8 cellular contexts compared by ENCODE assay signal in genomic region chr2:111121028-111121872, GRCh38. TPM values are rescaled to one million over a fixed set of nuclear protein-coding genes. Genes with fewer than 3 reads are reported as not detected.
DNase-seq lines count a peak whose midpoint lies in the region; ATAC-seq, FAIRE-seq and TF ChIP-seq lines count a peak whose summit lies in the region.

No MANE protein-coding gene starts in this region.

- peak overlapping the region; percentile 86 to 96 for H3K27ac Mint-ChIP-seq in stimulated activated naive CD8-positive, alpha-beta T cell treated with anti-CD3 and anti-CD28 coated beads, Interleukin-15, amount 100 ng/mL, for 72 hours

- TF ChIP-seq CTCF in A549 (IDR thresholded peaks at IDR 0.05): no peak

- POLR2A ChIA-PET in A549 (lab: Yijun Ruan, JAX): interaction anchor here (0.6 to 2.1 kb wide), 10 partner anchors 12 to 1006 kb away, joined by 3 to 23 read pairs (median 4); partner anchors contain the start of gene MALL

- H3K9ac ChIP-seq in endocrine pancreas (ENCODE audit: control insufficient read depth, insufficient read depth, low read length) (peak overlapping the region; percentile 76), mucosa of rectum (ENCODE audit: low read depth in 1 of 2, low read length in 2 of 2) (peak overlapping the region; percentile 81 to 88)

- under 1% methylated on average over 47 of the region's 83 CpGs for WGBS in A549 (ENCODE audit: missing lambda C conversion rate)

- peak overlapping the region; percentile 91 to 97 for H3K4me3 Mint-ChIP-seq in stimulated activated naive CD8-positive, alpha-beta T cell treated with anti-CD3 and anti-CD28 coated beads, Interleukin-15, amount 100 ng/mL, for 72 hours

- no peak for TF ChIP-seq EP300 in A549 (IDR thresholded peaks at IDR 0.05)

- peaks cover 61% of the 10 kb centered on the region for H3K4me1 Mint-ChIP-seq in stimulated activated naive CD8-positive, alpha-beta T cell treated with anti-CD3 and anti-CD28 coated beads, Interleukin-15, amount 100 ng/mL, for 72 hours

- peak overlapping the region; percentile 96 for H3K4me2 ChIP-seq in A549

- peaks cover 35% of the 10 kb centered on the region for H3K27me3 Mint-ChIP-seq in stimulated activated naive CD8-positive, alpha-beta T cell treated with anti-CD3 and anti-CD28 coated beads, Interleukin-15, amount 100 ng/mL, for 72 hours

- CTCF ChIA-PET in A549 (lab: Yijun Ruan, JAX): interaction anchor here (0.6 to 2.1 kb wide), 8 partner anchors 9 to 578 kb away, joined by 3 to 13 read pairs (median 3); no protein-coding TSS in a partner anchor

- no peaks in the 10 kb centered on the region for H3K9me3 Mint-ChIP-seq in stimulated activated naive CD8-positive, alpha-beta T cell treated with anti-CD3 and anti-CD28 coated beads, Interleukin-15, amount 100 ng/mL, for 72 hours

- H3K27ac ChIP-seq in A549 (peak overlapping the region; percentile 83 to 91), mucosa of rectum (ENCODE audit: low read depth in 2 of 2, low read length in 2 of 2) (peak overlapping the region; percentile 83 to 92)

- TF ChIP-seq RAD21 in A549 (conservative IDR thresholded peaks at IDR 0.05 in 1 of 2, IDR thresholded peaks at IDR 0.05 in 1 of 2): no peak

- peak in 1 of 2 experiments; percentile 8; a peak in 3 of 6 replicates for ATAC-seq in A549
- ATAC-seq in GM18867 (IDR thresholded peaks at IDR 0.05; ENCODE audit: unreplicated experiment): peak; percentile 1
- ATAC-seq in stimulated activated naive CD8-positive, alpha-beta T cell treated with anti-CD3 and anti-CD28 coated beads, Interleukin-15, amount 100 ng/mL, for 72 hours: peak; percentile 7

- no peak for TF ChIP-seq POLR2A in A549 (IDR thresholded peaks at IDR 0.05; ENCODE audit: low read length)

- H3K36me3 ChIP-seq in endocrine pancreas (ENCODE audit: control insufficient read depth, insufficient read depth, low read length) (no peaks in the 10 kb centered on the region), mucosa of rectum (ENCODE audit: control insufficient read depth in 2 of 2, insufficient read depth in 2 of 2, low read length in 2 of 2) (peaks cover 21 to 26% of the 10 kb centered on the region in 2 donors)

- FAIRE-seq in A549 (lab: Jason Lieb, UNC): no peak

- H3K4me3 ChIP-seq in A549 (peak overlapping the region; percentile 78), endocrine pancreas (ENCODE audit: control insufficient read depth, insufficient read depth, low read length) (no peak overlapping the region), mucosa of rectum (ENCODE audit: low read length in 2 of 2) (peak overlapping the region; percentile 83 to 87)

- H3K9me3 ChIP-seq in A549 (no peaks in the 10 kb centered on the region), endocrine pancreas (ENCODE audit: control insufficient read depth, low read length) (no peaks in the 10 kb centered on the region), mucosa of rectum (ENCODE audit: control insufficient read depth in 2 of 2, low read length in 2 of 2) (no peaks in the 10 kb centered on the region)

- DNase-seq in A549 (ENCODE audit: low read depth in 1 of 2, low spot score in 1 of 2): peak in 1 of 2 experiments; percentile 45
- peak; percentile 45 for DNase-seq in NCI-H146 treated with DMSO at 0.1 percent for 48 hours (lab: John Stamatoyannopoulos, UW; ENCODE audit: unreplicated experiment)
- peak; percentile 29 to 35 for DNase-seq in activated CD4-positive, alpha-beta T cell treated with anti-CD3 and anti-CD28 coated beads, Interleukin-2, amount 50 U/mL, for 4 hours
- DNase-seq in stimulated activated naive CD8-positive, alpha-beta T cell treated with anti-CD3 and anti-CD28 coated beads, Interleukin-15, amount 100 ng/mL, for 72 hours: peak; percentile 65 to 67
- DNase-seq in GF-D8 (lab: John Stamatoyannopoulos, UW): no peak

- peaks cover 3% of the 10 kb centered on the region for H3K27me3 ChIP-seq in endocrine pancreas (ENCODE audit: control insufficient read depth, insufficient read depth, low read length)
- peaks cover 0 to 15% of the 10 kb centered on the region in 2 donors for H3K27me3 ChIP-seq in mucosa of rectum (ENCODE audit: control insufficient read depth in 2 of 2, insufficient read depth in 2 of 2, low read length in 2 of 2)

- H3K4me1 ChIP-seq in A549 (peaks cover 21% of the 10 kb centered on the region), endocrine pancreas (ENCODE audit: control insufficient read depth, insufficient read depth, low read length) (peaks cover 4% of the 10 kb centered on the region), mucosa of rectum (ENCODE audit: control insufficient read depth in 2 of 2, insufficient read depth in 2 of 2, low read length in 2 of 2) (peaks cover 38% of the 10 kb centered on the region in 2 donors)

TF ChIP-seq in A549, 52 proteins besides CTCF, POLR2A, EP300 and RAD21:
- TF ChIP-seq REST (IDR thresholded peaks at IDR 0.05) (no peak), RARB (CRISPR knock-in tag; IDR thresholded peaks at IDR 0.05) (no peak), MAX (IDR thresholded peaks at IDR 0.05) (peak; percentile 28; the same call in 1 of the 2 replicates), E2F6 (IDR thresholded peaks at IDR 0.05; ENCODE audit: borderline replicate concordance, low read depth) (0 out of 2 replicates have a peak, but pooled peaks have one; percentile 46), RNF2 (IDR thresholded peaks at IDR 0.05; ENCODE audit: borderline replicate concordance, low read depth) (peak; percentile 90; the same call in 1 of the 2 replicates), CBX8 (IDR thresholded peaks at IDR 0.05) (no peak), JUN (IDR thresholded peaks at IDR 0.05) (peak in 1 of 2 experiments; percentile 8; a peak in 1 of 5 replicates), CHD2 (IDR thresholded peaks at IDR 0.05; ENCODE audit: low read length, partially characterized antibody) (peak; percentile 65), PHF8 (IDR thresholded peaks at IDR 0.05; ENCODE audit: borderline replicate concordance, low read depth) (0 out of 2 replicates have a peak, but pooled peaks have one; percentile 21), BHLHE40 (IDR thresholded peaks at IDR 0.05; ENCODE audit: low read depth, low read length) (peak; percentile 51), USF2 (IDR thresholded peaks at IDR 0.05) (no peak), JUNB (IDR thresholded peaks at IDR 0.05) (no peak)

RNA-seq across cellular contexts. Expression of gene BCL2L11, which starts 0.5 kb away (rescaled TPM):
- 7.4 and 14.5 TPM in 2 replicates for polyA plus RNA-seq in A549 (2011; rRNA removed)
- 3.7 and 5.8 TPM in 2 replicates for polyA plus RNA-seq in A549 (2012; cell fraction: cytosol; rRNA removed)
- 4.8 and 5.9 TPM in 2 replicates for polyA plus RNA-seq in A549 (2012; cell fraction: nucleus; rRNA removed)
- 9.6 to 17.4 TPM (median 14.5 TPM) in 3 replicates for polyA plus RNA-seq in A549 (2017; fragmentation: RNase III; extraction: RNeasy Plus Mini Kit Qiagen cat#74134 plus additional on column Dnase treatment)
- 15.2 and 16.4 TPM in 2 replicates for polyA minus RNA-seq in A549 (2011; rRNA and poly(A)+ RNA removed)
